Comparison of ENCODE assay signal across 20 cellular contexts in genomic region chr2:67838205-67838604, GRCh38.
"Had no signal": no experiment of that assay in that cellular context is flagged by ENCODE, and none has a peak within 500 bp of the region (broad histone marks: within the 10 kb centered on the region; RNA-seq: fewer than 3 reads in every experiment).

No MANE protein-coding gene starts in this region.

- H3K9me3 ChIP-seq: esophagus squamous epithelium, gastroesophageal sphincter, heart left ventricle, left lung, lower lobe of right lung had no signal

- H3K4me3 ChIP-seq: coronary artery, dorsolateral prefrontal cortex, esophagus squamous epithelium, gastroesophageal sphincter, heart left ventricle, hepatocyte, left lung, lower lobe of right lung had no signal

- ATAC-seq: gastroesophageal sphincter; heart left ventricle; left cardiac atrium; left lung; left ventricle myocardium superior; lower lobe of right lung; naive thymus-derived CD4-positive, alpha-beta T cell had no signal

- H3K4me2 ChIP-seq: hepatocyte had no signal

- H3K36me3 ChIP-seq: esophagus squamous epithelium, gastroesophageal sphincter, heart left ventricle, left lung, lower lobe of right lung had no signal

- H3K4me1 ChIP-seq: esophagus squamous epithelium, heart left ventricle, left lung, lower lobe of right lung had no signal

- H3K27me3 ChIP-seq: esophagus squamous epithelium, gastroesophageal sphincter, hepatocyte, left lung had no signal

- H3K27ac ChIP-seq: coronary artery, dorsolateral prefrontal cortex, esophagus squamous epithelium, gastroesophageal sphincter, heart left ventricle, hepatocyte, left lung, lower lobe of right lung had no signal

- H2AFZ ChIP-seq: hepatocyte had no signal

- DNase-seq: dermis blood vessel endothelial cell; dorsolateral prefrontal cortex; effector CD4-positive, alpha-beta T cell; effector memory CD4-positive, alpha-beta T cell; esophagus squamous epithelium; foreskin fibroblast; foreskin melanocyte; heart left ventricle; hypothalamus; immature natural killer cell; left cardiac atrium; left lung; left ventricle myocardium superior; lower lobe of right lung; mesendoderm; midbrain; naive thymus-derived CD4-positive, alpha-beta T cell had no signal
